Comparison of ENCODE assay signal across 11 cellular contexts in the genomic region with DNA sequence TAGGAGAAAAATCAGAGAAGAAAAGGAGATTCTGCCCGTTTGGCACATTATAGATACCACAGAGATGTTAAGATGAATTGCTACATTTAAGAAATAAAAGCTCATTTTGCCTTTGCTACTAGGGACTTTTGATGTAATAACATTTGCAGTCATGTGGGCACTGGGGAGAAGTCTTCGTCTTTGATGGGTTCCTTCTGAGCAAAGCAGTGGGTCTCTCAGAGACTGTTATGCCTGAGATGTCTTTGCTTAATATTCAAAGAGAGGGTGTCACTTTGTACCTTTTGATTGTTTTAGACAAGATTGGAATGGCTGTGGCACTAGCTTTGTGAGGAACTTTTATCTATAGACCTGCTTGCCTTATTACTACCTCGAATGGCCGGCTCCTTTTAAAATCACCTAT. TPM values are rescaled to one million over a fixed set of nuclear protein-coding genes. Genes with fewer than 3 reads are reported as not detected.
DNase-seq lines count a peak whose midpoint lies in the region; ATAC-seq and TF ChIP-seq lines count a peak whose summit lies in the region.
"Had no signal": no experiment of that assay in that cellular context is flagged by ENCODE, and none has a peak within 500 bp of the region (broad histone marks: within the 10 kb centered on the region; RNA-seq: fewer than 3 reads in every experiment).

No MANE protein-coding gene starts in this region.

- peak overlapping the region; percentile 75 for H3K27ac Mint-ChIP-seq in endodermal cell

- H3K9ac ChIP-seq in endodermal cell (ENCODE audit: extremely low read depth, low read length, poor library complexity, severe bottlenecking), result no peak overlapping the region
- H3K9ac ChIP-seq: KMS-11 had no signal

- CTCF ChIA-PET in Panc1 (lab: Charles Lee), result interaction anchor here (1.2 kb wide), 1 partner anchor 25 kb away, joined by 4 read pairs; no protein-coding TSS in a partner anchor

- in situ Hi-C loops in Panc1 (cut with HindIII; ENCODE audit: low pct_unique_long_range_greater_than_20kb, low sequenced_read_pairs), result loop anchor here (25.0 kb wide), 1 partner anchor 156 kb away; a partner anchor contains a TSS

- H3K4me3 ChIP-seq in Panc1 (ENCODE audit: low read depth in 2 of 2, low read length in 2 of 2), result no peak overlapping the region
- H3K4me3 ChIP-seq in endodermal cell (ENCODE audit: low read length), result no peak overlapping the region
- H3K4me3 ChIP-seq in ovary, result no peak overlapping the region

- no TSS peak for BruUV-seq in Panc1 (replicated peaks; lab: Mats Ljungman, UMichigan)

- H3K36me3 Mint-ChIP-seq in endodermal cell (ENCODE audit: low read depth), result peaks cover 4% of the 10 kb centered on the region

- no peak for TF ChIP-seq POLR2A in ovary (IDR thresholded peaks at IDR 0.05)

- DNase-seq in Panc1 (ENCODE audit: low read depth, low spot score), result no peak
- no peak for DNase-seq in endodermal cell
- no peak for DNase-seq in ovary
- DNase-seq in ureter (ENCODE audit: low spot score), result no peak
- DNase-seq: GOT3 had no signal

- POLR2A ChIA-PET in Panc1 (lab: Charles Lee), result no interaction called here

- H3K36me3 ChIP-seq in Panc1 (ENCODE audit: control insufficient read depth, insufficient read depth, low read length) (no peaks in the 10 kb centered on the region), endodermal cell (ENCODE audit: control insufficient read depth, insufficient read depth, low read length) (peaks cover 7% of the 10 kb centered on the region), ovary (no peaks in the 10 kb centered on the region)

- H3K4me1 Mint-ChIP-seq in endodermal cell, result peaks cover 9% of the 10 kb centered on the region

- WGBS in endodermal cell (ENCODE audit: insufficient coverage in 1 of 2, insufficient read length in 1 of 2), 2 experiments, result 71 to 100% methylated on average over 2 to 4 of the region's 4 CpGs
- WGBS in ovary, 3 donors, result 9 to 13% (median 10%) methylated on average over 4 of the region's 4 CpGs

- H3K27me3 Mint-ChIP-seq in endodermal cell (ENCODE audit: insufficient read depth), result no peaks in the 10 kb centered on the region

- no peaks in the 10 kb centered on the region for H3K27me3 ChIP-seq in Panc1 (ENCODE audit: control insufficient read depth, insufficient read depth, low read length)
- H3K27me3 ChIP-seq in endodermal cell (ENCODE audit: control insufficient read depth, insufficient read depth, low read length, poor library complexity, severe bottlenecking), result no peaks in the 10 kb centered on the region
- H3K27me3 ChIP-seq in ovary, result no peaks in the 10 kb centered on the region

- intact Hi-C loops in Panc1 (cut with micrococcal nuclease; ENCODE audit: unreplicated experiment), result no loop called here
- intact Hi-C loops in ovary (cut with DNase I), result no loop called here

- H3K27ac ChIP-seq in C4-2B (peak overlapping the region; percentile 50), Panc1 (ENCODE audit: low read length) (0 out of 2 replicates have a peak overlapping the region, but pooled peaks have one; percentile 23), endodermal cell (ENCODE audit: low read depth, low read length) (no peak overlapping the region), ovary (peak overlapping the region; percentile 67 to 84)

- ATAC-seq in Panc1, result no peak
- ATAC-seq in HG03457 (IDR thresholded peaks at IDR 0.05; ENCODE audit: unreplicated experiment), result no peak
- ATAC-seq in GM18858 (IDR thresholded peaks at IDR 0.05; ENCODE audit: unreplicated experiment), result no peak
- no peak for ATAC-seq in GM21529 (IDR thresholded peaks at IDR 0.05; ENCODE audit: unreplicated experiment)

- TF ChIP-seq CTCF in C4-2B (conservative IDR thresholded peaks at IDR 0.05), result no peak
- TF ChIP-seq CTCF in Panc1 (IDR thresholded peaks at IDR 0.05), result no peak
- no peak for TF ChIP-seq CTCF in endodermal cell (conservative IDR thresholded peaks at IDR 0.05)
- no peak for TF ChIP-seq CTCF in ovary (IDR thresholded peaks at IDR 0.05)

- no peak overlapping the region for H3K4me3 Mint-ChIP-seq in endodermal cell

- H3K9me3 Mint-ChIP-seq in endodermal cell, result no peaks in the 10 kb centered on the region

- H3K4me1 ChIP-seq in Panc1 (ENCODE audit: control insufficient read depth, insufficient read depth, low read length), result peaks cover 13% of the 10 kb centered on the region
- H3K4me1 ChIP-seq in endodermal cell (ENCODE audit: control insufficient read depth, insufficient read depth, low read length), result peaks cover 6% of the 10 kb centered on the region
- H3K4me1 ChIP-seq in ovary (ENCODE audit: insufficient read depth), result peaks cover 36% of the 10 kb centered on the region

- no peak for TF ChIP-seq EP300 in ovary (IDR thresholded peaks at IDR 0.05)

- H3K9me3 ChIP-seq in Panc1 (ENCODE audit: control insufficient read depth, insufficient read depth, low read depth, low read length), result no peaks in the 10 kb centered on the region
- H3K9me3 ChIP-seq in endodermal cell (ENCODE audit: control insufficient read depth, low read length), result no peaks in the 10 kb centered on the region
- no peaks in the 10 kb centered on the region for H3K9me3 ChIP-seq in ovary

RNA-seq across cellular contexts. Expression of a gene that starts 25.0 kb away (rescaled TPM):
- 10.7 TPM for total RNA-seq in Panc1 (2021; ENCODE audit: unreplicated experiment)
- polyA plus RNA-seq in Panc1 (2012; ENCODE audit: insufficient read length), result 6.8 TPM
- 10 to 100 TPM; 12.9 to 13.1 TPM for total RNA-seq in endodermal cell
- polyA plus RNA-seq in endodermal cell (2013, experiment 1 of 2), result 12.8 TPM
- polyA plus RNA-seq in endodermal cell (2013, experiment 2 of 2), result 11.1 TPM
- 10 to 100 TPM; 24.1 to 90.1 (median 40.0) TPM for total RNA-seq in ovary
- polyA plus RNA-seq in ovary, result 10 to 100 TPM; 23.4 to 28.6 TPM
- total RNA-seq in ureter, result 21.7 TPM

RNA-seq across cellular contexts. Expression of a gene that starts 25.9 kb away (rescaled TPM):
- total RNA-seq in Panc1 (2021; ENCODE audit: unreplicated experiment) (14.6 TPM), endodermal cell (1 to 10 TPM; 6.2 to 6.6 TPM), ovary (10 to 100 TPM in 1 of 7 donors, 1 to 10 TPM in 6; 4.1 to 10.9 (median 5.9) TPM), ureter (6.9 TPM)
- 19.1 TPM for polyA plus RNA-seq in Panc1 (2012; ENCODE audit: insufficient read length)
- polyA plus RNA-seq in endodermal cell (2013, experiment 1 of 2), result 7.9 TPM
- polyA plus RNA-seq in endodermal cell (2013, experiment 2 of 2), result 7.3 TPM
- polyA plus RNA-seq in ovary, result 1 to 10 TPM; 6.6 to 9.0 TPM

RNA-seq across cellular contexts. Expression of a gene that starts 34.5 kb away (rescaled TPM):
- total RNA-seq in Panc1 (2021; ENCODE audit: unreplicated experiment) (76.8 TPM), endodermal cell (10 to 100 TPM; 73.5 to 84.5 TPM), ovary (10 to 100 TPM; 33.7 to 69.5 (median 61.3) TPM), ureter (87.8 TPM)
- 151 TPM for polyA plus RNA-seq in Panc1 (2012; ENCODE audit: insufficient read length)
- polyA plus RNA-seq in endodermal cell (2013, experiment 1 of 2), result 36.7 TPM
- 33.1 TPM for polyA plus RNA-seq in endodermal cell (2013, experiment 2 of 2)
- 10 to 100 TPM; 19.6 to 33.8 TPM for polyA plus RNA-seq in ovary

RNA-seq across cellular contexts. Expression of a gene that starts 56.2 kb away (rescaled TPM):
- total RNA-seq in Panc1 (2021; ENCODE audit: unreplicated experiment) (1.0 TPM), endodermal cell (not detected), ovary (10 to 100 TPM in 2 of 7 donors, 1 to 10 TPM in 3, under 1 TPM in 1, not detected in 1; 0.33 to 19.5 (median 4.3) TPM), ureter (143 TPM)
- not detected for polyA plus RNA-seq in Panc1 (2012; ENCODE audit: insufficient read length)
- not detected for polyA plus RNA-seq in endodermal cell (2013, experiment 1 of 2)
- polyA plus RNA-seq in endodermal cell (2013, experiment 2 of 2), result not detected
- polyA plus RNA-seq in ovary, result under 1 TPM in 1 of 2 donors, not detected in 1; 0.46 TPM
- total RNA-seq: dermis microvascular lymphatic vessel endothelial cell had no signal
